ENCODE assay signal across 8 cellular contexts in genomic region chr4:986949-987688, GRCh38. TPM values are rescaled to one million over a fixed set of nuclear protein-coding genes. Genes with fewer than 3 reads are reported as not detected.
DNase-seq lines count a peak whose midpoint lies in the region; ATAC-seq, FAIRE-seq and TF ChIP-seq lines count a peak whose summit lies in the region.

IDUA (plus strand) TSS chr4:987044; CDS start chr4:987085, 41 bp downstream.

- TF ChIP-seq POLR2A in A549 (IDR thresholded peaks at IDR 0.05; ENCODE audit: low read length): peak; percentile 64

- peak within 1 kb of the TSS; percentile 25 for H3K18ac ChIP-seq in mesendoderm (ENCODE audit: low read length)

- no peaks in the 10 kb centered on the region for H3K79me2 ChIP-seq in mesendoderm (ENCODE audit: control insufficient read depth, insufficient read depth, low read length)

- peak within 1 kb of the TSS; percentile 83 for H3K4me2 ChIP-seq in A549
- H3K4me2 ChIP-seq in mesendoderm (ENCODE audit: low read length): peak within 1 kb of the TSS; percentile 84

- H2BK5ac ChIP-seq in mesendoderm (ENCODE audit: low read length): no peak within 1 kb of the TSS

- no peaks in the 10 kb centered on the region for H3K9me3 ChIP-seq in A549
- H3K9me3 ChIP-seq in effector memory CD4-positive, alpha-beta T cell (ENCODE audit: control insufficient read depth, low read length): no peaks in the 10 kb centered on the region

- H3K27me3 ChIP-seq in effector memory CD4-positive, alpha-beta T cell (replicated peaks; ENCODE audit: control insufficient read depth, insufficient read depth, low read length, poor library complexity, severe bottlenecking): no peaks in the 10 kb centered on the region
- no peaks in the 10 kb centered on the region for H3K27me3 ChIP-seq in mesendoderm (ENCODE audit: insufficient read depth, low read length, poor library complexity)

- no peak within 1 kb of the TSS for H2BK15ac ChIP-seq in mesendoderm (replicated peaks; ENCODE audit: low read depth)

- peak; percentile 58 to 68 for DNase-seq in A549 (ENCODE audit: low read depth in 1 of 2, low spot score in 1 of 2)
- peak; percentile 67 for DNase-seq in GM18507 (ENCODE audit: extremely low spot score, insufficient read length, low read depth)
- peak; percentile 74 for DNase-seq in NCI-H82 (lab: John Stamatoyannopoulos, UW)
- DNase-seq in activated CD8-positive, alpha-beta memory T cell treated with anti-CD3 and anti-CD28 coated beads for 24 hours: peak; percentile 95
- DNase-seq in effector memory CD4-positive, alpha-beta T cell: peak; percentile 72 to 81 (median 78)
- DNase-seq in mesendoderm: peak; percentile 60
- DNase-seq in stimulated activated CD8-positive, alpha-beta memory T cell treated with anti-CD3 and anti-CD28 coated beads, Interleukin-12 subunit alpha, Interleukin-12 subunit beta, amount 100 ng/mL, for 24 hours (ENCODE audit: extremely low read depth): peak; percentile 75

- no peak within 1 kb of the TSS for H3K23ac ChIP-seq in mesendoderm (ENCODE audit: low read length)

- peak within 1 kb of the TSS; percentile 44 for H4K8ac ChIP-seq in mesendoderm (ENCODE audit: low read depth, low read length)

- H3K27ac ChIP-seq in A549 (peak within 1 kb of the TSS; percentile 81 to 99), mesendoderm (ENCODE audit: low read depth, low read length) (no peak within 1 kb of the TSS)
- H3K27ac ChIP-seq in effector memory CD4-positive, alpha-beta T cell (ENCODE audit: insufficient read depth, low read length, poor library complexity, severe bottlenecking): peak within 1 kb of the TSS; percentile 65

- no peaks in the 10 kb centered on the region for H3K79me1 ChIP-seq in mesendoderm (ENCODE audit: low read length)

- H3K4me3 ChIP-seq in A549: peak within 1 kb of the TSS; percentile 55
- peak within 1 kb of the TSS; percentile 61 for H3K4me3 ChIP-seq in effector memory CD4-positive, alpha-beta T cell (ENCODE audit: insufficient read depth, low read depth, low read length, poor library complexity, severe bottlenecking)
- H3K4me3 ChIP-seq in mesendoderm (ENCODE audit: low read length): peak within 1 kb of the TSS; percentile 28

- H3K56ac ChIP-seq in mesendoderm (ENCODE audit: low read length): peak within 1 kb of the TSS; percentile 88

- no peak for FAIRE-seq in A549 (lab: Jason Lieb, UNC)
- peak; percentile 54 for FAIRE-seq in GM18507 (lab: Jason Lieb, UNC)

- POLR2A ChIA-PET in A549 (lab: Yijun Ruan, JAX): interaction anchor here (0.8 to 1.2 kb wide), 3 partner anchors 12 to 206 kb away, joined by 3 to 6 read pairs (median 4); partner anchors contain the start of genes GAK and TMEM175

- H3K36me3 ChIP-seq in effector memory CD4-positive, alpha-beta T cell (ENCODE audit: control insufficient read depth, insufficient read depth, low read length): peaks cover 12% of the 10 kb centered on the region
- no peaks in the 10 kb centered on the region for H3K36me3 ChIP-seq in mesendoderm (ENCODE audit: control insufficient read depth, insufficient read depth, low read length)

- WGBS in A549 (ENCODE audit: missing lambda C conversion rate): 0% methylated on average over 3 of the region's 65 CpGs
- no CpG with 5 or more reads among the region's 65 CpGs for WGBS in mesendoderm (ENCODE audit: extremely low coverage, insufficient coverage, low lambda C conversion rate)

- H3K9ac ChIP-seq in mesendoderm (ENCODE audit: low read length): peak within 1 kb of the TSS; percentile 72

- ATAC-seq in A549 (peak; percentile 83 to 88), HG03039 (IDR thresholded peaks at IDR 0.05; ENCODE audit: unreplicated experiment) (peak; percentile 72)

- peak; percentile 51 for TF ChIP-seq CTCF in A549 (IDR thresholded peaks at IDR 0.05)

- TF ChIP-seq RAD21 in A549 (conservative IDR thresholded peaks at IDR 0.05 in 1 of 2, IDR thresholded peaks at IDR 0.05 in 1 of 2): peak; percentile 35 to 47; a peak in 3 of 5 replicates

- CTCF ChIA-PET in A549 (lab: Yijun Ruan, JAX): interaction anchor here (0.6 to 1.6 kb wide), 11 partner anchors 9 to 244 kb away, joined by 3 to 7 read pairs (median 3); no protein-coding TSS in a partner anchor

- H3K4me1 ChIP-seq in A549 (peaks cover 13% of the 10 kb centered on the region), mesendoderm (ENCODE audit: control insufficient read depth, low read depth, low read length) (no peaks in the 10 kb centered on the region)
- H3K4me1 ChIP-seq in effector memory CD4-positive, alpha-beta T cell (ENCODE audit: control insufficient read depth, insufficient read depth, low read length, poor library complexity, severe bottlenecking): peaks cover 15% of the 10 kb centered on the region

- H3K4ac ChIP-seq in mesendoderm (ENCODE audit: low read depth, low read length): no peak within 1 kb of the TSS

- TF ChIP-seq EP300 in A549 (IDR thresholded peaks at IDR 0.05): no peak

- no peak within 1 kb of the TSS for H4K5ac ChIP-seq in mesendoderm (ENCODE audit: low read length)

- H2AK5ac ChIP-seq in mesendoderm (ENCODE audit: low read length): no peak within 1 kb of the TSS

- no peak within 1 kb of the TSS for H2BK120ac ChIP-seq in mesendoderm (ENCODE audit: low read depth, low read length)

TF ChIP-seq in A549, 52 proteins besides CTCF, POLR2A, EP300 and RAD21:
- no peak for TF ChIP-seq GATA3 (IDR thresholded peaks at IDR 0.05; ENCODE audit: borderline replicate concordance)
- no peak for TF ChIP-seq NFE2L2 (conservative IDR thresholded peaks at IDR 0.05; ENCODE audit: low read length)
- peak; percentile 42 for TF ChIP-seq SMC3 (IDR thresholded peaks at IDR 0.05)
- no peak for TF ChIP-seq KDM1A (IDR thresholded peaks at IDR 0.05; ENCODE audit: low read depth)
- peak; percentile 41 for TF ChIP-seq MAX (IDR thresholded peaks at IDR 0.05)
- TF ChIP-seq PHF8 (IDR thresholded peaks at IDR 0.05; ENCODE audit: borderline replicate concordance, low read depth): no peak
- TF ChIP-seq JUN (IDR thresholded peaks at IDR 0.05): peak; percentile 46 to 72; a peak in 3 of 5 replicates
- TF ChIP-seq BCL3 (IDR thresholded peaks at IDR 0.05): 0 out of 3 replicates have a peak, but pooled peaks have one; percentile 69

RNA-seq across cellular contexts. Expression of gene IDUA, which starts in this region (rescaled TPM):
- polyA plus RNA-seq in A549 (2011; rRNA removed) (3.1 and 4.2 TPM in 2 replicates), A549 (2017; fragmentation: RNase III; extraction: RNeasy Plus Mini Kit Qiagen cat#74134 plus additional on column Dnase treatment) (13.9 to 19.4 TPM (median 19.2 TPM) in 3 replicates)
- 3.0 and 4.1 TPM in 2 replicates for polyA plus RNA-seq in A549 (2012; cell fraction: cytosol; rRNA removed)
- polyA plus RNA-seq in A549 (2012; cell fraction: nucleus; rRNA removed): 65.6 and 96.4 TPM in 2 replicates
- 3.0 and 4.0 TPM in 2 replicates for polyA minus RNA-seq in A549 (2011; rRNA and poly(A)+ RNA removed)
- 0.35 TPM for polyA plus RNA-seq in mesendoderm (2013, experiment 1 of 2)
- polyA plus RNA-seq in mesendoderm (2013, experiment 2 of 2): 0.21 TPM
